In the genomic region with DNA sequence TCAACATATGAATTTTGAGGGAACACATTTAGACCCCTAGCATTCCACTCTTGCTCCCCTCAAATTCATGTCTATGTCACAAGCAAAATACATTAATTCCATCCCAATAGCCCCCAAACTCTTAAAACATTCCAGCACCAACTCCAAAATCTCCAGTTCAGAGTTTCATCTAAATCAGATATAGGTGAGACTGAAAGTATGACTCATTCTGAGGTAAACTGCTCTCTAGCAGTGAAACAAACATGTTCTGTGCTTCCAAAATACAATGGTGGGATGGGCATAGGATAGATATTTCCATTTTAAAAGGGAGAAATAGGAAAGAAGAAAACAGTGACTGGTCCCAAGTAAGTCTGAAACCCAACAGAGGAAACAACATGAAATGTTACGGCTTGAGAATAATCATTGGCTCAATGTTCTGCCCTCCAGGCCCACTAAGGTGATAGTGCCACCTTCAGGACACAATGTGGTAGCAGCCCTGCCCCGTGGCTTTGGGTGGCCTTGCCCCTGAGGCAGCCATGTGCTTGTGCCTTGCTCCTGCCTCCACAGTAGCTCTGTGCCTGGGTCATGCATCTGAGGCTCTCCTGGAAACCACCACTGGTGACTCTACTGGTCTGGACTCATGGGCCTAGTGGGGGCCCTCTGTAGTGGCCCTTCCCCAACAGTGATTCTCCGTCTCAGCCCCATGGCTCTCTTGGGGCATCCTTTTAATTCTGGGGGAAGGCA, we compare ENCODE assay signal across 8 cellular contexts. TPM values are rescaled to one million over a fixed set of nuclear protein-coding genes. Genes with fewer than 3 reads are reported as not detected.
DNase-seq lines count a peak whose midpoint lies in the region; ATAC-seq, FAIRE-seq and TF ChIP-seq lines count a peak whose summit lies in the region.

No MANE protein-coding gene starts in this region.

- TF ChIP-seq CTCF in Calu3 (IDR thresholded peaks at IDR 0.05; ENCODE audit: unreplicated experiment) (peak; percentile 31), endodermal cell (conservative IDR thresholded peaks at IDR 0.05) (peak; percentile 81), pancreas (IDR thresholded peaks at IDR 0.05) (no peak)

- H3K9me3 ChIP-seq in endodermal cell (ENCODE audit: control insufficient read depth, low read length) (no peaks in the 10 kb centered on the region), pancreas (no peaks in the 10 kb centered on the region)

- BruUV-seq in Calu3 (replicated peaks; lab: Mats Ljungman, UMichigan), result no TSS peak

- DNase-seq in Calu3 (peak; percentile 27), H54 (ENCODE audit: insufficient read length, low spot score) (no peak), RPMI7951 (ENCODE audit: low read depth) (peak; percentile 44), endodermal cell (peak; percentile 89), pancreas (no peak), occipital lobe (lab: John Stamatoyannopoulos, UW) (no peak), hippocampal formation (lab: John Stamatoyannopoulos, UW) (no peak), frontal cortex (ENCODE audit: low spot score in 2 of 2) (no peak)

- H3K36me3 Mint-ChIP-seq in Calu3 (ENCODE audit: insufficient read depth, unreplicated experiment) (peaks cover 6% of the 10 kb centered on the region), endodermal cell (ENCODE audit: low read depth) (peaks cover 27% of the 10 kb centered on the region)

- no peak overlapping the region for H3K4me3 Mint-ChIP-seq in Calu3 (ENCODE audit: low read depth, unreplicated experiment)
- no peak overlapping the region for H3K4me3 Mint-ChIP-seq in endodermal cell

- H3K27ac Mint-ChIP-seq in Calu3 (ENCODE audit: unreplicated experiment), result peak overlapping the region; percentile 95
- no peak overlapping the region for H3K27ac Mint-ChIP-seq in endodermal cell

- H3K27ac ChIP-seq in endodermal cell (ENCODE audit: low read depth, low read length), result no peak overlapping the region
- H3K27ac ChIP-seq in pancreas, result no peak overlapping the region

- CTCF ChIA-PET in Calu3 (lab: Charles Lee), result no interaction called here

- H3K27me3 Mint-ChIP-seq in Calu3 (ENCODE audit: unreplicated experiment) (no peaks in the 10 kb centered on the region), endodermal cell (ENCODE audit: insufficient read depth) (no peaks in the 10 kb centered on the region)

- H3K9me3 Mint-ChIP-seq in Calu3 (ENCODE audit: low read depth, unreplicated experiment) (no peaks in the 10 kb centered on the region), endodermal cell (no peaks in the 10 kb centered on the region)

- H3K27me3 ChIP-seq in endodermal cell (ENCODE audit: control insufficient read depth, insufficient read depth, low read length, poor library complexity, severe bottlenecking) (no peaks in the 10 kb centered on the region), pancreas (no peaks in the 10 kb centered on the region)

- WGBS in endodermal cell (ENCODE audit: insufficient coverage in 1 of 2, insufficient read length in 1 of 2), 2 experiments, result 65 to 67% methylated on average over 3 of the region's 3 CpGs
- 54 to 60% methylated on average over 3 of the region's 3 CpGs for WGBS in pancreas, 2 donors

- TF ChIP-seq POLR2A in H54 (IDR thresholded peaks at IDR 0.05; ENCODE audit: low read depth, low read length), result no peak

- H3K9ac ChIP-seq in endodermal cell (ENCODE audit: extremely low read depth, low read length, poor library complexity, severe bottlenecking), result no peak overlapping the region

- FAIRE-seq in H54 (lab: Jason Lieb, UNC) (peak; percentile 85), pancreas (lab: Jason Lieb, UNC) (no peak), frontal cortex (lab: Jason Lieb, UNC) (no peak)

- peaks cover 19% of the 10 kb centered on the region for H3K4me1 Mint-ChIP-seq in Calu3 (ENCODE audit: low read depth, unreplicated experiment)
- no peaks in the 10 kb centered on the region for H3K4me1 Mint-ChIP-seq in endodermal cell

- H3K36me3 ChIP-seq in endodermal cell (ENCODE audit: control insufficient read depth, insufficient read depth, low read length), result peaks cover 22% of the 10 kb centered on the region
- H3K36me3 ChIP-seq in pancreas, result no peaks in the 10 kb centered on the region

- H3K4me1 ChIP-seq in endodermal cell (ENCODE audit: control insufficient read depth, insufficient read depth, low read length) (no peaks in the 10 kb centered on the region), pancreas (no peaks in the 10 kb centered on the region)

- ATAC-seq in pancreas, result peak in 3 of 4 donors; percentile 70 to 74 (median 71)

- H3K4me3 ChIP-seq in endodermal cell (ENCODE audit: low read length) (no peak overlapping the region), pancreas (no peak overlapping the region)

- intact Hi-C loops in Calu3 (cut with micrococcal nuclease; ENCODE audit: unreplicated experiment) (no loop called here), pancreas (cut with DNase I) (no loop called here)

RNA-seq across cellular contexts. Expression of a gene that starts 36.4 kb away (rescaled TPM):
- total RNA-seq in Calu3 (2022) (8.9 and 9.5 TPM in 2 replicates), endodermal cell (1 to 10 TPM; 9.3 TPM), pancreas (1 to 10 TPM; 1.9 to 3.9 (median 2.6) TPM), occipital lobe (16.1 TPM), frontal cortex (13.5 TPM)
- 5.4 and 7.6 TPM in 2 replicates for total RNA-seq in RPMI7951 (2014; rRNA removed; shearing (Covaris generic))
- 8.8 TPM for polyA plus RNA-seq in endodermal cell (2013, experiment 1 of 2)
- 8.6 TPM for polyA plus RNA-seq in endodermal cell (2013, experiment 2 of 2)
- 1 to 10 TPM; 3.7 to 6.5 TPM for polyA plus RNA-seq in pancreas

RNA-seq across cellular contexts. Expression of a gene that starts 58.3 kb away (rescaled TPM):
- total RNA-seq in Calu3 (2022) (18.7 and 21.9 TPM in 2 replicates), endodermal cell (10 to 100 TPM; 20.7 to 20.9 TPM), pancreas (10 to 100 TPM in 1 of 6 donors, 1 to 10 TPM in 5; 5.6 to 13.2 (median 6.5) TPM), occipital lobe (31.4 TPM), frontal cortex (31.0 TPM)
- 20.1 and 21.6 TPM in 2 replicates for total RNA-seq in RPMI7951 (2014; rRNA removed; shearing (Covaris generic))
- 25.4 TPM for polyA plus RNA-seq in endodermal cell (2013, experiment 1 of 2)
- 24.1 TPM for polyA plus RNA-seq in endodermal cell (2013, experiment 2 of 2)
- 1 to 10 TPM; 4.9 to 5.4 TPM for polyA plus RNA-seq in pancreas

Comparison
In these comparisons a context has a peak if more than half of its experiments do, and no peak if none do; other contexts are left out.
1. DNase-seq: peak in Calu3 (single experiment), RPMI7951 (single experiment) and endodermal cell (single experiment); none in H54 (single experiment), pancreas (0 of 6), occipital lobe (single experiment), hippocampal formation (0 of 2) and frontal cortex (0 of 2).
2. CTCF ChIP-seq: peak in Calu3 (single experiment) and endodermal cell (single experiment); none in pancreas (0 of 4).